In genomic region chr15:40271915-40272712, GRCh38 we compare ENCODE assay signal across 1 cellular context.
TF ChIP-seq lines count a peak whose summit lies in the region.

No MANE protein-coding gene starts in this region.

TF ChIP-seq in HepG2, 621 proteins besides CTCF, POLR2A, EP300 and RAD21 (continues in another document):
- TF ChIP-seq PHB2 (IDR thresholded peaks at IDR 0.05; ENCODE audit: partially characterized antibody) (no peak), ZNF280D (CRISPR knock-in tag; IDR thresholded peaks at IDR 0.05) (no peak), RARA (CRISPR knock-in tag; IDR thresholded peaks at IDR 0.05) (0 out of 2 replicates have a peak, but pooled peaks have one; percentile 22), BRD4 (CRISPR knock-in tag; IDR thresholded peaks at IDR 0.05) (no peak), SOX13 (IDR thresholded peaks at IDR 0.05) (no peak), SOX13 (CRISPR knock-in tag; conservative IDR thresholded peaks at IDR 0.05 in 1 of 2, IDR thresholded peaks at IDR 0.05 in 1 of 2) (no peak), SOX6 (IDR thresholded peaks at IDR 0.05) (no peak), SOX6 (CRISPR knock-in tag; IDR thresholded peaks at IDR 0.05) (0 out of 2 replicates have a peak, but pooled peaks have one; percentile 24), GLI4 (CRISPR knock-in tag; IDR thresholded peaks at IDR 0.05; ENCODE audit: borderline replicate concordance) (no peak), TRIM24 (CRISPR knock-in tag; IDR thresholded peaks at IDR 0.05) (no peak), SSRP1 (CRISPR knock-in tag; IDR thresholded peaks at IDR 0.05) (no peak), ISX (CRISPR knock-in tag; conservative IDR thresholded peaks at IDR 0.05) (no peak), FOXP4 (CRISPR knock-in tag; IDR thresholded peaks at IDR 0.05) (no peak), TOE1 (CRISPR knock-in tag; IDR thresholded peaks at IDR 0.05) (no peak), ZNF510 (CRISPR knock-in tag; IDR thresholded peaks at IDR 0.05; ENCODE audit: low read depth) (no peak), ZEB1 (IDR thresholded peaks at IDR 0.05; ENCODE audit: insufficient replicate concordance, low read depth) (no peak), ZKSCAN1 (IDR thresholded peaks at IDR 0.05; ENCODE audit: low read length) (no peak), ZNF678 (CRISPR knock-in tag; IDR thresholded peaks at IDR 0.05) (no peak), HIVEP1 (CRISPR knock-in tag; IDR thresholded peaks at IDR 0.05) (no peak), PRDM15 (CRISPR knock-in tag; IDR thresholded peaks at IDR 0.05) (no peak), NR2F1 (CRISPR knock-in tag; IDR thresholded peaks at IDR 0.05) (no peak; a peak in 1 of 4 replicates), HDAC6 (IDR thresholded peaks at IDR 0.05; ENCODE audit: low read depth, low read length) (no peak), EED (CRISPR knock-in tag; IDR thresholded peaks at IDR 0.05) (0 out of 2 replicates have a peak, but pooled peaks have one; percentile 7), CENPBD1 (CRISPR knock-in tag; IDR thresholded peaks at IDR 0.05; ENCODE audit: borderline replicate concordance, low read depth) (no peak), ZNF672 (CRISPR knock-in tag; IDR thresholded peaks at IDR 0.05) (peak; percentile 97), ZNF138 (CRISPR knock-in tag; IDR thresholded peaks at IDR 0.05; ENCODE audit: low read depth) (no peak), ZNF207 (IDR thresholded peaks at IDR 0.05; ENCODE audit: borderline replicate concordance) (no peak), HBP1 (CRISPR knock-in tag; IDR thresholded peaks at IDR 0.05; ENCODE audit: low read depth) (no peak), ZFP91 (CRISPR knock-in tag; IDR thresholded peaks at IDR 0.05; ENCODE audit: borderline replicate concordance) (peak; percentile 22; the same call in 1 of the 2 replicates), ZNF816 (CRISPR knock-in tag; IDR thresholded peaks at IDR 0.05; ENCODE audit: borderline replicate concordance) (no peak), MNT (IDR thresholded peaks at IDR 0.05) (no peak), ZBTB1 (CRISPR knock-in tag; IDR thresholded peaks at IDR 0.05; ENCODE audit: borderline replicate concordance) (no peak), ESRRA (CRISPR knock-in tag; IDR thresholded peaks at IDR 0.05; ENCODE audit: low read depth) (peak; percentile 54; the same call in 1 of the 2 replicates), ZNF687 (CRISPR knock-in tag; IDR thresholded peaks at IDR 0.05) (peak; percentile 51), HNF4A (CRISPR knock-in tag; IDR thresholded peaks at IDR 0.05) (peak; percentile 74), ZBTB38 (CRISPR knock-in tag; IDR thresholded peaks at IDR 0.05) (no peak), NFYC (CRISPR knock-in tag; IDR thresholded peaks at IDR 0.05) (no peak), MTA1 (CRISPR knock-in tag; IDR thresholded peaks at IDR 0.05; ENCODE audit: borderline replicate concordance) (peak; percentile 51; the same call in 1 of the 2 replicates), ZSCAN9 (CRISPR knock-in tag; IDR thresholded peaks at IDR 0.05; ENCODE audit: borderline replicate concordance) (no peak), MED8 (CRISPR knock-in tag; IDR thresholded peaks at IDR 0.05; ENCODE audit: insufficient replicate concordance) (no peak), FOXA1 (IDR thresholded peaks at IDR 0.05) (no peak), FOXA1 (CRISPR knock-in tag; IDR thresholded peaks at IDR 0.05) (no peak), NR2F6 (IDR thresholded peaks at IDR 0.05) (peak; percentile 68), NR2F6 (CRISPR knock-in tag; IDR thresholded peaks at IDR 0.05) (peak; percentile 61; the same call in 1 of the 2 replicates), DMAP1 (CRISPR knock-in tag; IDR thresholded peaks at IDR 0.05) (no peak), NR2C2 (CRISPR knock-in tag; IDR thresholded peaks at IDR 0.05; ENCODE audit: borderline replicate concordance) (peak; percentile 60), ZNF274 (CRISPR knock-in tag; IDR thresholded peaks at IDR 0.05) (no peak)
